Comparison of ENCODE assay signal across 8 cellular contexts in genomic region chr1:204837440-204838084, GRCh38. TPM values are rescaled to one million over a fixed set of nuclear protein-coding genes. Genes with fewer than 3 reads are reported as not detected.
A peak's percentile ranks its signal among the peaks of the same experiment; 100 is the strongest.
DNase-seq lines count a peak whose midpoint lies in the region; ATAC-seq and TF ChIP-seq lines count a peak whose summit lies in the region.
"Had no signal": no experiment of that assay in that cellular context is flagged by ENCODE, and none has a peak within 500 bp of the region (broad histone marks: within the 10 kb centered on the region; RNA-seq: fewer than 3 reads in every experiment).

No MANE protein-coding gene starts in this region.

- POLR2A ChIA-PET in HEK293 (lab: Yijun Ruan, JAX) = no interaction called here
- POLR2A ChIA-PET in RWPE1 (lab: Yijun Ruan, JAX; ENCODE audit: low non-redundant PET) = no interaction called here

- no peak for TF ChIP-seq CTCF in HEK293 (tag by site-specific recombination; IDR thresholded peaks at IDR 0.05)
- no peak for TF ChIP-seq CTCF in RWPE1 (conservative IDR thresholded peaks at IDR 0.05; ENCODE audit: low read depth)
- TF ChIP-seq CTCF in ovary (IDR thresholded peaks at IDR 0.05) = no peak

- DNase-seq in RWPE1 (ENCODE audit: low spot score) (peak; percentile 82), ovary (peak; percentile 48 to 71 (median 68)), occipital lobe (lab: John Stamatoyannopoulos, UW) (no peak), NCI-H526 treated with DMSO at 0.1 percent for 48 hours (lab: John Stamatoyannopoulos, UW) (no peak), NCI-H1105 (lab: John Stamatoyannopoulos, UW) (no peak)

- intact Hi-C loops in ovary (cut with DNase I) = no loop called here

- H3K36me3 ChIP-seq in HEK293 (ENCODE audit: control insufficient read depth in 2 of 2, insufficient read depth in 1 of 2, low read length in 2 of 2) (no peaks in the 10 kb centered on the region), ovary (no peaks in the 10 kb centered on the region)

- WGBS in ovary, 3 donors = 28 to 33% (median 31%) methylated on average over 7 of the region's 7 CpGs

- H3K27me3 ChIP-seq in ovary = no peaks in the 10 kb centered on the region

- CTCF ChIA-PET in HEK293 (lab: Yijun Ruan, JAX) (interaction anchor here (0.6 to 1.4 kb wide), 4 partner anchors 45 to 749 kb away, joined by 3 to 4 read pairs (median 4); no protein-coding TSS in a partner anchor), RWPE1 (lab: Yijun Ruan, JAX) (interaction anchor here (0.7 to 1.0 kb wide), 2 partner anchors 16 to 94 kb away, joined by 3 to 4 read pairs; no protein-coding TSS in a partner anchor)

- H3K27ac ChIP-seq in HEK293 (ENCODE audit: extremely low read depth, low read depth, low read length) = no peak overlapping the region
- no peak overlapping the region for H3K27ac ChIP-seq in RWPE1
- H3K27ac ChIP-seq in ovary = no peak overlapping the region
- H3K27ac ChIP-seq: epithelial cell of prostate had no signal

- ATAC-seq in esophagus mucosa = peak; percentile 12

- H3K4me3 ChIP-seq in HEK293 (ENCODE audit: low read depth, low read length) (no peak overlapping the region), ovary (no peak overlapping the region)

- TF ChIP-seq POLR2A in ovary (IDR thresholded peaks at IDR 0.05) = no peak

- TF ChIP-seq EP300 in ovary (IDR thresholded peaks at IDR 0.05) = no peak

- no peaks in the 10 kb centered on the region for H3K9me3 ChIP-seq in HEK293 (ENCODE audit: control insufficient read depth, insufficient read depth, low read depth, low read length)
- no peaks in the 10 kb centered on the region for H3K9me3 ChIP-seq in ovary

- H3K4me1 ChIP-seq in HEK293 (ENCODE audit: control insufficient read depth, insufficient read depth, low read length) (no peaks in the 10 kb centered on the region), ovary (ENCODE audit: insufficient read depth) (peaks cover 2% of the 10 kb centered on the region)

TF ChIP-seq in HEK293, 187 proteins besides CTCF, POLR2A, EP300 and RAD21:
- TF ChIP-seq PATZ1 (tag by site-specific recombination; IDR thresholded peaks at IDR 0.05) = no peak
- TF ChIP-seq REST (tag by site-specific recombination; IDR thresholded peaks at IDR 0.05) = peak; percentile 99

RNA-seq across cellular contexts. Expression of gene NFASC, which starts 33.1 kb away (rescaled TPM):
- total RNA-seq in esophagus mucosa (12.2 TPM), ovary (10 to 100 TPM in 6 of 7 donors, 1 to 10 TPM in 1; 9.3 to 73.2 (median 19.0) TPM), occipital lobe (32.4 TPM)
- 10 to 100 TPM; 20.9 to 52.6 TPM for polyA plus RNA-seq in ovary

Comparison
In these comparisons a context has a peak if more than half of its experiments do, and no peak if none do; other contexts are left out.
1. DNase-seq: peak in RWPE1 (single experiment) and ovary (5 of 5); none in occipital lobe (single experiment), NCI-H526 treated with DMSO at 0.1 percent for 48 hours (single experiment) and NCI-H1105 (single experiment).